27 cellular contexts compared by ENCODE assay signal in the genomic region with DNA sequence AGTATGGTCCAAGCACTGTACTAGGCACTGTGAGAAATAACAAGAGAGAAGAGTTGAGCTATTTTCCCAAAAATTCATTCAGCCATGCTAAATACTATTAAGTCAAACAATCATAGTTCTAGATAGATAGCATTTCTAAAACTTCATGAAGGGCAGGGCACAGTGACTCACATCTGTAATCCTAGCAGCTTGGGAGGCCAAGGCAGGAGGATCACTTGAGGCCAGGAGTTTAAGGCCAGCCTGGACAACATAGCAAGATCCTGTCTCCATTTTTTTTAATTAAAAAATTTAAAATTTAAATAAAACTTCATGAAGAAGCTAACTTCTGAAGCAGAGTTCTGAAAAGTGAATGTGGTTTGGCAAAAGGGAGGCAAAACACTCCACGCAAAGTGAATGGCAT.
"Had no signal": no experiment of that assay in that cellular context is flagged by ENCODE, and none has a peak within 500 bp of the region (broad histone marks: within the 10 kb centered on the region; RNA-seq: fewer than 3 reads in every experiment).

No MANE protein-coding gene starts in this region.

- H3K4me3 ChIP-seq: pancreas, prostate gland, right lobe of liver, sigmoid colon, stomach, thoracic aorta, thyroid gland, tibial nerve, upper lobe of left lung, vagina had no signal

- FAIRE-seq: pancreas, small intestine, urothelium cell line had no signal

- H3K27me3 ChIP-seq: neutrophil, pancreas, right lobe of liver, sigmoid colon, stomach, thyroid gland, tibial nerve, upper lobe of left lung, vagina had no signal

- H3K4me1 ChIP-seq: pancreas, prostate gland, right lobe of liver, sigmoid colon, thyroid gland, vagina had no signal

- ATAC-seq: naive thymus-derived CD8-positive, alpha-beta T cell; natural killer cell treated with Interleukin-12 subunit alpha and Interleukin-12 subunit beta and Interleukin-15 and Interleukin-18, amount 100 ng/mL, for 72 hours; pancreas; right cardiac atrium; right lobe of liver; stimulated activated effector memory CD8-positive, alpha-beta T cell treated with anti-CD3 and anti-CD28 coated beads, Interleukin-12 subunit alpha, Interleukin-12 subunit beta, amount 100 ng/mL, for 72 hours; stimulated activated naive B cell treated with anti-CD40 and anti-IgM and Interleukin-4, amounts not matched to agents 10 μg/mL and 1 μg/mL and 100 μg/mL, for 72 hours had no signal

- H3K9me3 ChIP-seq: neutrophil, pancreas, prostate gland, right lobe of liver, sigmoid colon, stomach, thoracic aorta, thyroid gland, tibial nerve, upper lobe of left lung, vagina had no signal

- H3K27ac ChIP-seq: neutrophil, pancreas, prostate gland, right lobe of liver, sigmoid colon, stomach, thoracic aorta, thyroid gland, tibial nerve, upper lobe of left lung, vagina had no signal

- DNase-seq: naive B cell; naive thymus-derived CD8-positive, alpha-beta T cell; nephron progenitor cell; nucleus accumbens; pancreas; right cardiac atrium; right lobe of liver; sigmoid colon; small intestine; stimulated activated CD4-positive, alpha-beta T cell treated with anti-CD3 and anti-CD28 coated beads, Interleukin-15, amount 100 ng/mL, for 24 hours; stimulated activated CD4-positive, alpha-beta T cell treated with anti-CD3 and anti-CD28 coated beads, Interleukin-2, amount 100 ng/mL, for 24 hours; stimulated activated CD4-positive, alpha-beta T cell treated with anti-CD3 and anti-CD28 coated beads, Interleukin-2, amount 100 ng/mL, for 48 hours; stimulated activated CD4-positive, alpha-beta T cell treated with anti-CD3 and anti-CD28 coated beads, Interleukin-4, amount 100 ng/mL, for 24 hours; stimulated activated naive B cell treated with anti-CD40 and anti-IgM and Interleukin-4, amounts not matched to agents 10 μg/mL and 1 μg/mL and 100 μg/mL, for 72 hours; stimulated activated naive CD4-positive, alpha-beta T cell treated with Interleukin-2 at 50 U/mL for 16 hours; stomach; thyroid gland; trophoblast cell; upper lobe of left lung had no signal

- H3K36me3 ChIP-seq: neutrophil, prostate gland, right lobe of liver, thoracic aorta, vagina had no signal
